Comparison of ENCODE assay signal across 14 cellular contexts in genomic region chr22:40451230-40451629, GRCh38.
DNase-seq lines count a peak whose midpoint lies in the region; ATAC-seq and TF ChIP-seq lines count a peak whose summit lies in the region.
"Had no signal": no experiment of that assay in that cellular context is flagged by ENCODE, and none has a peak within 500 bp of the region (broad histone marks: within the 10 kb centered on the region; RNA-seq: fewer than 3 reads in every experiment).

No MANE protein-coding gene starts in this region.

- H3K4me1 ChIP-seq in left ventricle myocardium inferior, result peaks cover 72% of the 10 kb centered on the region
- H3K4me1 ChIP-seq in thoracic aorta (ENCODE audit: control insufficient read depth in 1 of 2, low read depth in 2 of 2), result peaks cover 33 to 52% of the 10 kb centered on the region in 2 donors

- no peaks in the 10 kb centered on the region for H3K9me3 ChIP-seq in left ventricle myocardium inferior (replicated peaks)
- no peaks in the 10 kb centered on the region for H3K9me3 ChIP-seq in thoracic aorta
- H3K9me3 ChIP-seq: tibial nerve had no signal

- H3K27me3 ChIP-seq in left ventricle myocardium inferior (ENCODE audit: low read depth), result no peaks in the 10 kb centered on the region
- no peaks in the 10 kb centered on the region for H3K27me3 ChIP-seq in thoracic aorta (replicated peaks; ENCODE audit: insufficient read depth)
- H3K27me3 ChIP-seq: tibial nerve had no signal

- intact Hi-C loops in left ventricle myocardium inferior (cut with micrococcal nuclease) (no loop called here), Right ventricle myocardium inferior (cut with DNase I) (no loop called here)
- intact Hi-C loops in activated CD8-positive, alpha-beta T cell treated with anti-CD3 and anti-CD28 coated beads for 36 hours (cut with micrococcal nuclease), result no loop called here

- H3K4me3 Mint-ChIP-seq in activated CD8-positive, alpha-beta T cell treated with anti-CD3 and anti-CD28 coated beads for 36 hours, result peak overlapping the region; percentile 51
- no peak overlapping the region for H3K4me3 Mint-ChIP-seq in endothelial cell (ENCODE audit: unreplicated experiment)

- H3K4me3 ChIP-seq in left ventricle myocardium inferior, result no peak overlapping the region
- H3K4me3 ChIP-seq in thoracic aorta, result peak overlapping the region; percentile 23
- H3K4me3 ChIP-seq: tibial nerve had no signal

- peaks cover 63% of the 10 kb centered on the region for H3K4me1 Mint-ChIP-seq in activated CD8-positive, alpha-beta T cell treated with anti-CD3 and anti-CD28 coated beads for 36 hours (ENCODE audit: low read depth)
- peaks cover 17% of the 10 kb centered on the region for H3K4me1 Mint-ChIP-seq in endothelial cell (ENCODE audit: unreplicated experiment)

- H3K27ac Mint-ChIP-seq in activated CD8-positive, alpha-beta T cell treated with anti-CD3 and anti-CD28 coated beads for 36 hours, result peak overlapping the region; percentile 75
- peak overlapping the region; percentile 57 for H3K27ac Mint-ChIP-seq in endothelial cell (ENCODE audit: unreplicated experiment)

- H3K9me3 Mint-ChIP-seq in activated CD8-positive, alpha-beta T cell treated with anti-CD3 and anti-CD28 coated beads for 36 hours, result no peaks in the 10 kb centered on the region
- no peaks in the 10 kb centered on the region for H3K9me3 Mint-ChIP-seq in endothelial cell (ENCODE audit: unreplicated experiment)

- POLR2A ChIA-PET in activated CD8-positive, alpha-beta T cell treated with anti-CD3 and anti-CD28 coated beads for 36 hours (lab: Charles Lee), result interaction anchor here (0.9 to 1.4 kb wide), 3 partner anchors 13 to 16 kb away, joined by 3 read pairs; no protein-coding TSS in a partner anchor

- peak; percentile 27 for DNase-seq in left ventricle myocardium inferior
- DNase-seq in Right ventricle myocardium inferior (ENCODE audit: missing footprints), result no peak
- DNase-seq in activated CD8-positive, alpha-beta T cell treated with anti-CD3 and anti-CD28 coated beads for 36 hours, result peak; percentile 36
- no peak for DNase-seq in endothelial cell (ENCODE audit: low spot score)
- DNase-seq in thoracic aorta (ENCODE audit: low spot score), result no peak
- DNase-seq in NCI-H2227 (lab: John Stamatoyannopoulos, UW; ENCODE audit: unreplicated experiment), result no peak
- no peak for DNase-seq in hepatic stellate cell (ENCODE audit: low spot score)
- no peak for DNase-seq in iPS-NIHi11 (ENCODE audit: low spot score)
- DNase-seq: aorta, DND-41, mesenchymal stem cell, NCI-H1930, NCI-H774 had no signal

- CTCF ChIA-PET in activated CD8-positive, alpha-beta T cell treated with anti-CD3 and anti-CD28 coated beads for 36 hours (lab: Charles Lee), result interaction anchor here (1.1 to 4.6 kb wide), 3 partner anchors 10 to 195 kb away, joined by 3 to 17 read pairs (median 15); no protein-coding TSS in a partner anchor

- TF ChIP-seq CTCF in left ventricle myocardium inferior (IDR thresholded peaks at IDR 0.05; ENCODE audit: borderline replicate concordance) (no peak), endothelial cell (IDR thresholded peaks at IDR 0.05; ENCODE audit: unreplicated experiment) (no peak), thoracic aorta (IDR thresholded peaks at IDR 0.05) (no peak)
- no peak for TF ChIP-seq CTCF in activated CD8-positive, alpha-beta T cell treated with anti-CD3 and anti-CD28 coated beads for 36 hours (IDR thresholded peaks at IDR 0.05)

- ATAC-seq in Right ventricle myocardium inferior (no peak), thoracic aorta (ENCODE audit: insufficient number of reproducible peaks, low FRiP score, low read depth) (no peak)
- ATAC-seq in activated CD8-positive, alpha-beta T cell treated with anti-CD3 and anti-CD28 coated beads for 36 hours, result peak; percentile 45

- peaks cover 28% of the 10 kb centered on the region for H3K36me3 Mint-ChIP-seq in activated CD8-positive, alpha-beta T cell treated with anti-CD3 and anti-CD28 coated beads for 36 hours (ENCODE audit: low read depth)
- no peaks in the 10 kb centered on the region for H3K36me3 Mint-ChIP-seq in endothelial cell (ENCODE audit: low read depth, unreplicated experiment)

- H3K27me3 Mint-ChIP-seq in activated CD8-positive, alpha-beta T cell treated with anti-CD3 and anti-CD28 coated beads for 36 hours, result no peaks in the 10 kb centered on the region
- H3K27me3 Mint-ChIP-seq in endothelial cell (ENCODE audit: unreplicated experiment), result peaks cover 2% of the 10 kb centered on the region

- no peaks in the 10 kb centered on the region for H3K36me3 ChIP-seq in left ventricle myocardium inferior
- H3K36me3 ChIP-seq in thoracic aorta, result no peaks in the 10 kb centered on the region
- H3K36me3 ChIP-seq: tibial nerve had no signal

- H3K27ac ChIP-seq in left ventricle myocardium inferior (replicated peaks) (peak overlapping the region; percentile 53), thoracic aorta (peak overlapping the region in 1 of 2 donors; percentile 9)

Comparison
In these comparisons a context has a peak if more than half of its experiments do, and no peak if none do; other contexts are left out.
1. DNase-seq: peak in left ventricle myocardium inferior (single experiment) and activated CD8-positive, alpha-beta T cell treated with anti-CD3 and anti-CD28 coated beads for 36 hours (single experiment); none in Right ventricle myocardium inferior (single experiment), endothelial cell (single experiment), thoracic aorta (single experiment), NCI-H2227 (single experiment), hepatic stellate cell (single experiment) and iPS-NIHi11 (single experiment).